17 cellular contexts compared by ENCODE assay signal in genomic region chrX:46178763-46179162, GRCh38.
A peak's percentile ranks its signal among the peaks of the same experiment; 100 is the strongest.
DNase-seq lines count a peak whose midpoint lies in the region; ATAC-seq, FAIRE-seq and TF ChIP-seq lines count a peak whose summit lies in the region.
"Had no signal": no experiment of that assay in that cellular context is flagged by ENCODE, and none has a peak within 500 bp of the region (broad histone marks: within the 10 kb centered on the region; RNA-seq: fewer than 3 reads in every experiment).

No MANE protein-coding gene starts in this region.

- H3K4me1 ChIP-seq in endodermal cell (ENCODE audit: control insufficient read depth, insufficient read depth, low read length) = no peaks in the 10 kb centered on the region

- intact Hi-C loops in activated T-helper 1 cell treated with anti-CD3 and anti-CD28 coated beads, Interleukin-12 subunit alpha, Interleukin-12 subunit beta, Interleukin-2, Interleukin-4 antibody, amounts not matched to agents 30 ng/mL and 10 ng/mL and 1 ng/mL, durations not matched to agents 14 hours and 24 hours and 36 hours (cut with micrococcal nuclease) = no loop called here

- ATAC-seq in HG02981 (IDR thresholded peaks at IDR 0.05; ENCODE audit: unreplicated experiment) = peak; percentile 45
- ATAC-seq in HG02642 (IDR thresholded peaks at IDR 0.05; ENCODE audit: poor library complexity, unreplicated experiment) = no peak
- ATAC-seq: PC-3 had no signal

- no peak overlapping the region for H3K27ac Mint-ChIP-seq in activated T-helper 1 cell treated with anti-CD3 and anti-CD28 coated beads, Interleukin-12 subunit alpha, Interleukin-12 subunit beta, Interleukin-2, Interleukin-4 antibody, amounts not matched to agents 30 ng/mL and 10 ng/mL and 1 ng/mL, durations not matched to agents 14 hours and 24 hours and 36 hours
- no peak overlapping the region for H3K27ac Mint-ChIP-seq in endodermal cell
- H3K27ac Mint-ChIP-seq: H9 had no signal

- H3K9me3 ChIP-seq in KOPT-K1 (ENCODE audit: insufficient read depth, low read length, poor library complexity, severe bottlenecking) (no peaks in the 10 kb centered on the region), endodermal cell (ENCODE audit: control insufficient read depth, low read length) (peaks cover 3% of the 10 kb centered on the region)

- H3K9me3 Mint-ChIP-seq in activated T-helper 1 cell treated with anti-CD3 and anti-CD28 coated beads, Interleukin-12 subunit alpha, Interleukin-12 subunit beta, Interleukin-2, Interleukin-4 antibody, amounts not matched to agents 30 ng/mL and 10 ng/mL and 1 ng/mL, durations not matched to agents 14 hours and 24 hours and 36 hours = peaks cover 14% of the 10 kb centered on the region
- peaks cover 76% of the 10 kb centered on the region for H3K9me3 Mint-ChIP-seq in endodermal cell

- peaks cover 2% of the 10 kb centered on the region for H3K27me3 Mint-ChIP-seq in activated T-helper 1 cell treated with anti-CD3 and anti-CD28 coated beads, Interleukin-12 subunit alpha, Interleukin-12 subunit beta, Interleukin-2, Interleukin-4 antibody, amounts not matched to agents 30 ng/mL and 10 ng/mL and 1 ng/mL, durations not matched to agents 14 hours and 24 hours and 36 hours (ENCODE audit: insufficient read depth)
- no peaks in the 10 kb centered on the region for H3K27me3 Mint-ChIP-seq in endodermal cell (ENCODE audit: insufficient read depth)

- H3K27ac ChIP-seq in KOPT-K1 (ENCODE audit: low read depth, low read length, poor library complexity, severe bottlenecking) = peak overlapping the region; percentile 79
- H3K27ac ChIP-seq in endodermal cell (ENCODE audit: low read depth, low read length) = no peak overlapping the region

- no peak overlapping the region for H3K9ac ChIP-seq in endodermal cell (ENCODE audit: extremely low read depth, low read length, poor library complexity, severe bottlenecking)

- WGBS in endodermal cell (ENCODE audit: insufficient coverage in 1 of 2, insufficient read length in 1 of 2), 2 experiments = 100% methylated on average over 1 of the region's 1 CpG; no CpG with 5 or more reads in 1 of the 2 experiments

- no peak for DNase-seq in GM18507 (ENCODE audit: extremely low spot score, insufficient read length, low read depth)
- DNase-seq in amniotic epithelial cell (ENCODE audit: low read depth) = peak; percentile 27
- DNase-seq in activated T-helper 1 cell treated with anti-CD3 and anti-CD28 coated beads, Interleukin-12 subunit alpha, Interleukin-12 subunit beta, Interleukin-2, Interleukin-4 antibody, amounts not matched to agents 30 ng/mL and 10 ng/mL and 1 ng/mL, durations not matched to agents 14 hours and 24 hours and 36 hours (ENCODE audit: low spot score) = no peak
- no peak for DNase-seq in endodermal cell
- no peak for DNase-seq in activated CD8-positive, alpha-beta memory T cell treated with anti-CD3 and anti-CD28 coated beads, Interleukin-2, amount 50 U/mL, for 4 hours
- DNase-seq: EL, H9, NCI-H1092, NCI-H2107, NCI-H345, NCI-H526 treated with DMSO at 0.1 percent for 48 hours, PC-3, T1000 had no signal

- H3K4me3 Mint-ChIP-seq in activated T-helper 1 cell treated with anti-CD3 and anti-CD28 coated beads, Interleukin-12 subunit alpha, Interleukin-12 subunit beta, Interleukin-2, Interleukin-4 antibody, amounts not matched to agents 30 ng/mL and 10 ng/mL and 1 ng/mL, durations not matched to agents 14 hours and 24 hours and 36 hours = no peak overlapping the region
- H3K4me3 Mint-ChIP-seq in endodermal cell = no peak overlapping the region
- H3K4me3 Mint-ChIP-seq: H9 had no signal

- no peaks in the 10 kb centered on the region for H3K36me3 ChIP-seq in KOPT-K1 (ENCODE audit: insufficient read depth, low read length)
- no peaks in the 10 kb centered on the region for H3K36me3 ChIP-seq in endodermal cell (ENCODE audit: control insufficient read depth, insufficient read depth, low read length)
- H3K36me3 ChIP-seq: BLaER1 treated with 17β-estradiol and CSF1 and Interleukin-3, amounts not matched to agents 10 nM and 100 nM had no signal

- no peaks in the 10 kb centered on the region for H3K4me1 Mint-ChIP-seq in activated T-helper 1 cell treated with anti-CD3 and anti-CD28 coated beads, Interleukin-12 subunit alpha, Interleukin-12 subunit beta, Interleukin-2, Interleukin-4 antibody, amounts not matched to agents 30 ng/mL and 10 ng/mL and 1 ng/mL, durations not matched to agents 14 hours and 24 hours and 36 hours (ENCODE audit: low read depth)
- peaks cover 2% of the 10 kb centered on the region for H3K4me1 Mint-ChIP-seq in endodermal cell

- peak; percentile 56 for FAIRE-seq in GM18507 (lab: Jason Lieb, UNC)

- H3K27me3 ChIP-seq in endodermal cell (ENCODE audit: control insufficient read depth, insufficient read depth, low read length, poor library complexity, severe bottlenecking) = no peaks in the 10 kb centered on the region
- H3K27me3 ChIP-seq: BLaER1 treated with 17β-estradiol and CSF1 and Interleukin-3, amounts not matched to agents 10 nM and 100 nM had no signal

- H3K36me3 Mint-ChIP-seq in activated T-helper 1 cell treated with anti-CD3 and anti-CD28 coated beads, Interleukin-12 subunit alpha, Interleukin-12 subunit beta, Interleukin-2, Interleukin-4 antibody, amounts not matched to agents 30 ng/mL and 10 ng/mL and 1 ng/mL, durations not matched to agents 14 hours and 24 hours and 36 hours (ENCODE audit: low read depth) = no peaks in the 10 kb centered on the region
- H3K36me3 Mint-ChIP-seq in endodermal cell (ENCODE audit: low read depth) = no peaks in the 10 kb centered on the region

- H3K4me3 ChIP-seq in endodermal cell (ENCODE audit: low read length) = no peak overlapping the region
- H3K4me3 ChIP-seq: BLaER1 treated with 17β-estradiol and CSF1 and Interleukin-3, amounts not matched to agents 10 nM and 100 nM had no signal

- TF ChIP-seq CTCF in endodermal cell (conservative IDR thresholded peaks at IDR 0.05) = no peak
